In genomic region chr16:70476272-70477020, GRCh38 we compare ENCODE assay signal across 9 cellular contexts. TPM values are rescaled to one million over a fixed set of nuclear protein-coding genes. Genes with fewer than 3 reads are reported as not detected.
DNase-seq lines count a peak whose midpoint lies in the region; ATAC-seq and TF ChIP-seq lines count a peak whose summit lies in the region.
"Had no signal": no experiment of that assay in that cellular context is flagged by ENCODE, and none has a peak within 500 bp of the region (broad histone marks: within the 10 kb centered on the region; RNA-seq: fewer than 3 reads in every experiment).

No MANE protein-coding gene starts in this region.

- no peaks in the 10 kb centered on the region for H3K36me3 ChIP-seq in CD8-positive, alpha-beta memory T cell (ENCODE audit: insufficient read depth, low read length)
- H3K36me3 ChIP-seq in RWPE2 (ENCODE audit: low read depth) (peaks cover 26% of the 10 kb centered on the region), neural progenitor cell (no peaks in the 10 kb centered on the region)

- no peak overlapping the region for H3K4me3 ChIP-seq in CD8-positive, alpha-beta memory T cell (ENCODE audit: low read length)
- H3K4me3 ChIP-seq in RWPE2 (ENCODE audit: severe bottlenecking), result no peak overlapping the region
- H3K4me3 ChIP-seq in epithelial cell of esophagus (ENCODE audit: low read length), result no peak overlapping the region
- no peak overlapping the region for H3K4me3 ChIP-seq in neural progenitor cell

- H3K27ac ChIP-seq in CD8-positive, alpha-beta memory T cell (ENCODE audit: low read depth, low read length), result no peak overlapping the region
- H3K27ac ChIP-seq in RWPE2 (ENCODE audit: poor library complexity, severe bottlenecking) (peak overlapping the region; percentile 75), neural progenitor cell (no peak overlapping the region)
- H3K27ac ChIP-seq: parathyroid adenoma had no signal

- no peaks in the 10 kb centered on the region for H4K20me1 ChIP-seq in neural progenitor cell (ENCODE audit: low read depth)

- H3K4me3 Mint-ChIP-seq in CD8-positive, alpha-beta memory T cell, result no peak overlapping the region
- no peak overlapping the region for H3K4me3 Mint-ChIP-seq in neural progenitor cell

- H3K4me2 ChIP-seq in neural progenitor cell, result no peak overlapping the region

- no peak for DNase-seq in CD8-positive, alpha-beta memory T cell
- DNase-seq in RWPE2 (ENCODE audit: low spot score), result no peak
- DNase-seq in epithelial cell of esophagus (ENCODE audit: low read depth), result peak; percentile 70
- DNase-seq in stimulated activated CD4-positive, alpha-beta T cell treated with anti-CD3 and anti-CD28 coated beads, Interleukin-12 subunit alpha, Interleukin-12 subunit beta, amount 100 ng/mL, for 48 hours (ENCODE audit: low read depth in 2 of 3, low spot score in 1 of 3), result peak; percentile 30 to 42 (median 37)
- DNase-seq in neural progenitor cell (ENCODE audit: low spot score), result no peak
- no peak for DNase-seq in NCI-H1436 treated with DMSO at 0.1 percent for 48 hours (lab: John Stamatoyannopoulos, UW)

- POLR2A ChIA-PET in CD8-positive, alpha-beta memory T cell (lab: Charles Lee), result no interaction called here

- TF ChIP-seq CTCF in RWPE2 (IDR thresholded peaks at IDR 0.05; ENCODE audit: poor library complexity, severe bottlenecking) (no peak), epithelial cell of esophagus (IDR thresholded peaks at IDR 0.05; ENCODE audit: insufficient read depth, low read depth, low read length, missing control alignments) (no peak), neural progenitor cell (IDR thresholded peaks at IDR 0.05) (no peak)

- H3K4me1 ChIP-seq in CD8-positive, alpha-beta memory T cell (ENCODE audit: insufficient read depth, low read length), result no peaks in the 10 kb centered on the region
- peaks cover 15% of the 10 kb centered on the region for H3K4me1 ChIP-seq in RWPE2 (ENCODE audit: insufficient read depth, poor library complexity, severe bottlenecking)
- H3K4me1 ChIP-seq in neural progenitor cell, result no peaks in the 10 kb centered on the region
- H3K4me1 ChIP-seq: parathyroid adenoma had no signal

- no peaks in the 10 kb centered on the region for H3F3A ChIP-seq in neural progenitor cell (ENCODE audit: low read depth)

- H3K4me1 Mint-ChIP-seq in CD8-positive, alpha-beta memory T cell, result peaks cover 0 to 8% (median 1%) of the 10 kb centered on the region in 3 donors
- H3K4me1 Mint-ChIP-seq in neural progenitor cell, result no peaks in the 10 kb centered on the region

- peak overlapping the region in 6 of 8 donors; percentile 21 to 81 (median 56) for H3K27ac Mint-ChIP-seq in CD8-positive, alpha-beta memory T cell
- H3K27ac Mint-ChIP-seq in neural progenitor cell, result no peak overlapping the region

- no peaks in the 10 kb centered on the region for H3K9me3 ChIP-seq in CD8-positive, alpha-beta memory T cell (ENCODE audit: low read length)
- H3K9me3 ChIP-seq in RWPE2 (ENCODE audit: severe bottlenecking) (no peaks in the 10 kb centered on the region), neural progenitor cell (ENCODE audit: low read depth) (no peaks in the 10 kb centered on the region)

- no peak overlapping the region for H3K9ac ChIP-seq in neural progenitor cell
- H3K9ac ChIP-seq: parathyroid adenoma had no signal

- H3K36me3 Mint-ChIP-seq in CD8-positive, alpha-beta memory T cell, result peaks cover 0 to 56% (median 0%) of the 10 kb centered on the region in 3 donors
- peaks cover 3% of the 10 kb centered on the region for H3K36me3 Mint-ChIP-seq in neural progenitor cell

- no peaks in the 10 kb centered on the region for H3K9me3 Mint-ChIP-seq in CD8-positive, alpha-beta memory T cell
- H3K9me3 Mint-ChIP-seq in neural progenitor cell, result no peaks in the 10 kb centered on the region

- no peaks in the 10 kb centered on the region for H3K79me2 ChIP-seq in neural progenitor cell (ENCODE audit: low read depth)
- H3K79me2 ChIP-seq: parathyroid adenoma had no signal

- no peaks in the 10 kb centered on the region for H3K27me3 Mint-ChIP-seq in CD8-positive, alpha-beta memory T cell
- no peaks in the 10 kb centered on the region for H3K27me3 Mint-ChIP-seq in neural progenitor cell (ENCODE audit: insufficient read depth, low read depth)

- ATAC-seq in GM19043 (IDR thresholded peaks at IDR 0.05; ENCODE audit: low read depth, unreplicated experiment) (peak; percentile 91), HG03097 (IDR thresholded peaks at IDR 0.05; ENCODE audit: low FRiP score, unreplicated experiment) (peak; percentile 76), RWPE2 (ENCODE audit: low read depth) (peak; percentile 82)

- no peaks in the 10 kb centered on the region for H3K27me3 ChIP-seq in CD8-positive, alpha-beta memory T cell (ENCODE audit: insufficient read depth, low read length, poor library complexity, severe bottlenecking)
- H3K27me3 ChIP-seq in RWPE2 (ENCODE audit: insufficient read depth, poor library complexity, severe bottlenecking) (no peaks in the 10 kb centered on the region), neural progenitor cell (no peaks in the 10 kb centered on the region)

- CTCF ChIA-PET in CD8-positive, alpha-beta memory T cell (lab: Charles Lee), result no interaction called here

- H2AFZ ChIP-seq in neural progenitor cell (replicated peaks), result no peak overlapping the region
- H2AFZ ChIP-seq: parathyroid adenoma had no signal

RNA-seq across cellular contexts. Expression of gene FCSK, which starts 22.1 kb away (rescaled TPM):
- total RNA-seq in CD8-positive, alpha-beta memory T cell, result 10 to 100 TPM; 15.1 to 16.9 TPM
- 7.8 TPM for polyA plus RNA-seq in CD8-positive, alpha-beta memory T cell
- total RNA-seq in neural progenitor cell (ENCODE audit: low replicate concordance), result 11.0 and 12.0 TPM in 2 replicates

RNA-seq across cellular contexts. Expression of gene ST3GAL2, which starts 37.5 kb away (rescaled TPM):
- total RNA-seq in CD8-positive, alpha-beta memory T cell, result 10 to 100 TPM; 24.2 to 24.8 TPM
- 20.1 TPM for polyA plus RNA-seq in CD8-positive, alpha-beta memory T cell
- 11.6 and 34.5 TPM in 2 replicates for total RNA-seq in neural progenitor cell (ENCODE audit: low replicate concordance)

RNA-seq across cellular contexts. Expression of gene COG4, which starts 46.9 kb away (rescaled TPM):
- total RNA-seq in CD8-positive, alpha-beta memory T cell, result 10 to 100 TPM; 50.7 to 51.9 TPM
- 48.9 TPM for polyA plus RNA-seq in CD8-positive, alpha-beta memory T cell
- total RNA-seq in neural progenitor cell (ENCODE audit: low replicate concordance), result 62.4 and 79.8 TPM in 2 replicates

RNA-seq across cellular contexts. Expression of gene SF3B3, which starts 47.2 kb away (rescaled TPM):
- 100 to 1,000 TPM; 605 to 642 TPM for total RNA-seq in CD8-positive, alpha-beta memory T cell
- 134 TPM for polyA plus RNA-seq in CD8-positive, alpha-beta memory T cell
- total RNA-seq in neural progenitor cell (ENCODE audit: low replicate concordance), result 188 and 314 TPM in 2 replicates

Comparison
In these comparisons a context has a peak if more than half of its experiments do, and no peak if none do; other contexts are left out.
1. DNase-seq: peak in epithelial cell of esophagus (single experiment) and stimulated activated CD4-positive, alpha-beta T cell treated with anti-CD3 and anti-CD28 coated beads, Interleukin-12 subunit alpha, Interleukin-12 subunit beta, amount 100 ng/mL, for 48 hours (3 of 3); none in CD8-positive, alpha-beta memory T cell (0 of 5), RWPE2 (single experiment), neural progenitor cell (single experiment) and NCI-H1436 treated with DMSO at 0.1 percent for 48 hours (single experiment).
2. Peak in every context shown above with its lines, with median percentiles within 50 percentile points of each other: ATAC-seq.